18 cellular contexts compared by ENCODE assay signal in the genomic region with DNA sequence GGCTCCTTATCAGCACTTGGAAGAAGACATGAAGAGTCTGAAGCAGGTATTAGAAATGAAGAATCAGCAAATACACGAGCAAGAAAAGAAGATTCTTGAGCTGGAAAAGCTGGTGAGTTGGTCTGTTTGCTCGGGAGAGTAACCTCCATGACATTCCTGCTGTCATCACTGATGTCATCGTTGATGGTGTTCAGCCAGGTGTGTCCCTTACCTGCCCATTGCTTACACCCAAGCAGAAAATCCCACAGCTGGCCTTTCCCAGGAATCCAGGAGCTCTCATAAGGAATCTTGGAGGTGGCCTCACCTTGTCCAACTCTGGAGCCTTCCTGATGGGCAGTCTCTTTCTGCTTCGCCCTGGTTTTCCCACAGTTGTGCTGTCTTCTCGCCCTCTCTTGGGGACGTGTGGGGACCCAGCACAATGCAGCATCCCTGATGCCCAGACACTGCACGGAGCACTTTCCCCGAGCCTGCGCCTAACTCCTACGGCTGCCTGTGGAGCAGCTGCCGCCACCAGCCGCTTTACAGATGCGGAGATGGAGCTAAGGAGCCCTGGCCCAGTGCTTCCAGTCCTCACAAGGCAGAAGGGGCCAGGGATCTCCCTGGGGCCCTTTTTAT.
"Had no signal": no experiment of that assay in that cellular context is flagged by ENCODE, and none has a peak within 500 bp of the region (broad histone marks: within the 10 kb centered on the region; RNA-seq: fewer than 3 reads in every experiment).

No MANE protein-coding gene starts in this region.

- ATAC-seq: gastrocnemius medialis; left cardiac atrium; lower lobe of right lung; psoas muscle; stimulated activated naive B cell treated with anti-CD40 and anti-IgM and Interleukin-4, amounts not matched to agents 10 μg/mL and 1 μg/mL and 100 μg/mL, for 72 hours; stimulated activated naive CD8-positive, alpha-beta T cell treated with anti-CD3 and anti-CD28 coated beads, Interleukin-15, amount 100 ng/mL, for 72 hours had no signal

- H3K27ac ChIP-seq: esophagus muscularis mucosa, gastrocnemius medialis, left ventricle myocardium inferior, lower lobe of right lung, neutrophil, psoas muscle, testis, tibial nerve had no signal

- H3K27me3 ChIP-seq: esophagus muscularis mucosa, testis, tibial nerve had no signal

- DNase-seq: effector memory CD4-positive, alpha-beta T cell; gastrocnemius medialis; left cardiac atrium; left ventricle myocardium inferior; lower lobe of right lung; naive B cell; psoas muscle; retina; stimulated activated CD4-positive, alpha-beta T cell treated with anti-CD3 and anti-CD28 coated beads, Interleukin-2, amount 100 ng/mL, for 24 hours; stimulated activated CD4-positive, alpha-beta T cell treated with anti-CD3 and anti-CD28 coated beads, Interleukin-4, amount 100 ng/mL, for 4 hours; stimulated activated naive B cell treated with anti-CD40 and anti-IgM and Interleukin-4, amounts not matched to agents 10 μg/mL and 1 μg/mL and 100 μg/mL, for 72 hours; stimulated activated naive CD8-positive, alpha-beta T cell treated with anti-CD3 and anti-CD28 coated beads, Interleukin-15, amount 100 ng/mL, for 72 hours; testis had no signal

- FAIRE-seq: endometrium, keratinocyte had no signal

- H3K9me3 ChIP-seq: esophagus muscularis mucosa, gastrocnemius medialis, left ventricle myocardium inferior, lower lobe of right lung, neutrophil, psoas muscle, testis, tibial nerve had no signal

- H3K4me3 ChIP-seq: esophagus muscularis mucosa, gastrocnemius medialis, left ventricle myocardium inferior, lower lobe of right lung, psoas muscle, testis, tibial nerve had no signal

- H3K4me1 ChIP-seq: psoas muscle had no signal

- H3K36me3 ChIP-seq: gastrocnemius medialis, lower lobe of right lung, neutrophil, tibial nerve had no signal
